17 cellular contexts compared by ENCODE assay signal in the genomic region with DNA sequence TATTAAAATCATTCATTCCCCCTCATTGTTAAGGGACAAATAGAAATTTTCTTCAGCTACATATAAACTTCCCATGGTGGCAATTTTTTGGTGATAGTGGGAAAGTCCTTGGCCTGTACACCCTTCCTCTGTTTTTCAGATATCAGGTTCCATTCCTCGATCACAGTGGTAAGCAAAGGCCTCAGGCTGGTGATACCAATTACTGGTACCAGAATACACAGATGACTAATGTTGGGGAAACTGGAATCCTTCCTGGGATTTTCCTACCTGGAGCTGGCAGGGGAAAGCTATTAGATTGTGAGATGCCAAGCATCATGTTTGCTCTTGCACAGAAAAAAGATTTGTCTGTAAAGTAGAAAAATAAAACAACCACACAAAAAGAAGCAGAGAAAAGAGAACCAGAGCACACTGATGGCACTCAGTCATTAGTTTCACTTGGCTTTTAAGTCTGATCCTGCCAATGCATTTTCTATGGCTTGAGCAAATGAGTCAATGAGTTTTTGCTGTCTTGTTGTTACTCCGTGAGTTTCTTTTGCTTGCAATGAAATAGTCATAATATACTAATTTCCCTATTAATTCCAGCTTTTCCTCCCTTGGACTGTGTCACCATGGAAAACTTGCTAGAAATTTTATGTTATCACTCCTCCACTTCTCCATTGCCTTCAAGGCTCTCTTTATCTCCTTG.
"Had no signal": no experiment of that assay in that cellular context is flagged by ENCODE, and none has a peak within 500 bp of the region (broad histone marks: within the 10 kb centered on the region; RNA-seq: fewer than 3 reads in every experiment).

No MANE protein-coding gene starts in this region.

- H3K27ac ChIP-seq: brain microvascular endothelial cell, esophagus squamous epithelium, left lung, sigmoid colon, suprapubic skin, VCaP had no signal

- H3K27me3 ChIP-seq: brain microvascular endothelial cell, esophagus squamous epithelium, heart right ventricle, left lung, sigmoid colon, suprapubic skin had no signal

- DNase-seq: activated CD4-positive, alpha-beta memory T cell treated with anti-CD3 and anti-CD28 coated beads, Interleukin-2, amount 10 ng/mL, durations not matched to agents 7 days and 5 days; activated CD4-positive, alpha-beta T cell treated with anti-CD3 and anti-CD28 coated beads for 36 hours; activated gamma-delta T cell treated with Interleukin-2 at 50 U/mL for 16 hours; activated naive CD8-positive, alpha-beta T cell treated with anti-CD3 and anti-CD28 coated beads for 36 hours; activated T-cell treated with anti-CD3 and anti-CD28 coated beads, Interleukin-2, amount 50 U/mL, for 48 hours; brain microvascular endothelial cell; esophagus squamous epithelium; foreskin melanocyte; heart right ventricle; left lung; mesenchymal stem cell; nephron progenitor cell; sigmoid colon; stimulated activated CD4-positive, alpha-beta T cell treated with anti-CD3 and anti-CD28 coated beads, Interleukin-12 subunit alpha, Interleukin-12 subunit beta, amount 100 ng/mL, for 4 hours; stimulated activated naive CD8-positive, alpha-beta T cell treated with anti-CD3 and anti-CD28 coated beads, Interleukin-15, Interleukin-2, amounts not matched to agents 100 U/mL and 50 U/mL, for 24 hours had no signal

- H3K4me3 ChIP-seq: esophagus squamous epithelium, heart right ventricle, left lung, sigmoid colon, suprapubic skin had no signal

- H3K36me3 ChIP-seq: brain microvascular endothelial cell, esophagus squamous epithelium, heart right ventricle, left lung, sigmoid colon, suprapubic skin had no signal

- H3K9me3 ChIP-seq: esophagus squamous epithelium, heart right ventricle, left lung, sigmoid colon, suprapubic skin had no signal

- H3K4me1 ChIP-seq: left lung had no signal
